22 cellular contexts compared by ENCODE assay signal in the genomic region with DNA sequence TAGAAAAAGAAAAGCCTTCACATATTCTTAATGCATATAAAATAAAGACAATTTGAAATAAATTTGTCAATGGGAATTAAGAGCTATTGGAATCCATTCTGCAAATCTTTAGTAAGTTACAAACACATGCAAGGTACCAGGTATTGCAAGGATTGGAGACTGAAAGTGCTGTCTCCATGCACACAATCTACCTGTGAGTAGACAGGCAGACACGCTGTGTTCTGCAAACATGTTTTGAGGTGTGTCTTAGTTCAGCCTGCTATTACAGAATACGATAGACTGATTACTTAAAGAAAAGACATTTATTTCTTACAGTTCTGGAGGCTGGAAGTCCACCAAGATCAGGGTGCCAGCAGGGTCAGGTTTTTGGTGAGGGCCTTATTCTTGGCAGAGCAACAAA.
"Had no signal": no experiment of that assay in that cellular context is flagged by ENCODE, and none has a peak within 500 bp of the region (broad histone marks: within the 10 kb centered on the region; RNA-seq: fewer than 3 reads in every experiment).

No MANE protein-coding gene starts in this region.

- H3K36me3 Mint-ChIP-seq: mesothelial cell of epicardium; natural killer cell treated with Interleukin-12 subunit alpha and Interleukin-12 subunit beta and Interleukin-15 and Interleukin-18, amount 100 ng/mL, for 72 hours; stimulated activated effector memory CD8-positive, alpha-beta T cell treated with anti-CD3 and anti-CD28 coated beads, Interleukin-12 subunit alpha, Interleukin-12 subunit beta, amount 100 ng/mL, for 72 hours had no signal

- H3K36me3 ChIP-seq: gastrocnemius medialis, lower lobe of right lung, neural progenitor cell, ovary, tibial artery, upper lobe of left lung, uterus had no signal

- H3K27ac Mint-ChIP-seq: dendritic cell treated with granulocyte-macrophage colony-stimulating factor and Interleukin-4, amounts not matched to agents 40 ng/mL and 50 ng/mL, for 4 days; memory B cell; mesothelial cell of epicardium; natural killer cell treated with Interleukin-12 subunit alpha and Interleukin-12 subunit beta and Interleukin-15 and Interleukin-18, amount 100 ng/mL, for 72 hours; neural progenitor cell had no signal

- ATAC-seq: effector memory CD8-positive, alpha-beta T cell; gastrocnemius medialis; heart right ventricle; lower lobe of right lung; right cardiac atrium; stimulated activated effector memory CD8-positive, alpha-beta T cell treated with anti-CD3 and anti-CD28 coated beads, Interleukin-12 subunit alpha, Interleukin-12 subunit beta, amount 100 ng/mL, for 72 hours; stimulated activated naive CD8-positive, alpha-beta T cell treated with anti-CD3 and anti-CD28 coated beads, Interleukin-15, Interleukin-2, amounts not matched to agents 100 U/mL and 50 U/mL, for 24 hours had no signal

- H3K9me3 Mint-ChIP-seq: effector memory CD8-positive, alpha-beta T cell; memory B cell; mesothelial cell of epicardium; natural killer cell treated with Interleukin-12 subunit alpha and Interleukin-12 subunit beta and Interleukin-15 and Interleukin-18, amount 100 ng/mL, for 72 hours; neural progenitor cell; stimulated activated effector memory CD8-positive, alpha-beta T cell treated with anti-CD3 and anti-CD28 coated beads, Interleukin-12 subunit alpha, Interleukin-12 subunit beta, amount 100 ng/mL, for 72 hours had no signal

- H3K4me1 Mint-ChIP-seq: memory B cell had no signal

- H3K4me3 Mint-ChIP-seq: dendritic cell treated with granulocyte-macrophage colony-stimulating factor and Interleukin-4, amounts not matched to agents 40 ng/mL and 50 ng/mL, for 4 days; effector memory CD8-positive, alpha-beta T cell; memory B cell; mesothelial cell of epicardium; natural killer cell treated with Interleukin-12 subunit alpha and Interleukin-12 subunit beta and Interleukin-15 and Interleukin-18, amount 100 ng/mL, for 72 hours; neural progenitor cell; stimulated activated effector memory CD8-positive, alpha-beta T cell treated with anti-CD3 and anti-CD28 coated beads, Interleukin-12 subunit alpha, Interleukin-12 subunit beta, amount 100 ng/mL, for 72 hours had no signal

- DNase-seq: effector memory CD8-positive, alpha-beta T cell; gastrocnemius medialis; heart right ventricle; islet precursor cell; left ventricle myocardium inferior; lower lobe of right lung; nucleus accumbens; ovary; right cardiac atrium; stimulated activated CD4-positive, alpha-beta T cell treated with anti-CD3 and anti-CD28 coated beads, Interleukin-4, amount 100 ng/mL, for 1 hour; stimulated activated CD8-positive, alpha-beta memory T cell treated with anti-CD3 and anti-CD28 coated beads, Interleukin-4, amount 100 ng/mL, for 48 hours; stimulated activated naive CD8-positive, alpha-beta T cell treated with anti-CD3 and anti-CD28 coated beads, Interleukin-15, Interleukin-2, amounts not matched to agents 100 U/mL and 50 U/mL, for 24 hours; tibial artery; upper lobe of left lung; uterus had no signal

- H3K9me3 ChIP-seq: gastrocnemius medialis, heart right ventricle, left ventricle myocardium inferior, lower lobe of right lung, ovary, tibial artery, upper lobe of left lung, uterus had no signal

- FAIRE-seq: colon had no signal

- H3K27me3 Mint-ChIP-seq: effector memory CD8-positive, alpha-beta T cell; natural killer cell treated with Interleukin-12 subunit alpha and Interleukin-12 subunit beta and Interleukin-15 and Interleukin-18, amount 100 ng/mL, for 72 hours had no signal

- H3K4me3 ChIP-seq: gastrocnemius medialis, heart right ventricle, left ventricle myocardium inferior, lower lobe of right lung, neural progenitor cell, ovary, tibial artery, upper lobe of left lung, uterus had no signal

- H3K4me1 ChIP-seq: neural progenitor cell, upper lobe of left lung, uterus had no signal
